24 cellular contexts compared by ENCODE assay signal in genomic region chr12:111046896-111047295, GRCh38. TPM values are rescaled to one million over a fixed set of nuclear protein-coding genes. Genes with fewer than 3 reads are reported as not detected.
"Had no signal": no experiment of that assay in that cellular context is flagged by ENCODE, and none has a peak within 500 bp of the region (broad histone marks: within the 10 kb centered on the region; RNA-seq: fewer than 3 reads in every experiment).

No MANE protein-coding gene starts in this region.

- DNase-seq: activated CD4-positive, alpha-beta memory T cell treated with anti-CD3 and anti-CD28 coated beads for 36 hours; activated CD4-positive, alpha-beta T cell treated with anti-CD3 and anti-CD28 coated beads for 4 hours; activated CD4-positive, CD25-positive, alpha-beta regulatory T cell; activated gamma-delta T cell; activated naive CD4-positive, alpha-beta T cell treated with anti-CD3 and anti-CD28 coated beads, Interleukin-2, amount 50 U/mL, for 16 hours; activated naive CD8-positive, alpha-beta T cell treated with anti-CD3 and anti-CD28 coated beads, Interleukin-2, amount 50 U/mL, for 24 hours; activated T-cell treated with anti-CD3 and anti-CD28 coated beads, Interleukin-2, amount 50 U/mL, for 48 hours; body of pancreas; effector CD4-positive, alpha-beta T cell; foreskin melanocyte; left cardiac atrium; mesenchymal stem cell; mucosa of descending colon; nephron progenitor cell; occipital lobe; stimulated activated CD4-positive, alpha-beta T cell treated with anti-CD3 and anti-CD28 coated beads, Interleukin-4, amount 100 ng/mL, for 1 hour; stimulated activated naive CD4-positive, alpha-beta T cell treated with Interleukin-2 at 50 U/mL for 16 hours; SW 1271; T-helper 17 cell had no signal

- H3K9me3 Mint-ChIP-seq: activated CD4-positive, alpha-beta memory T cell treated with anti-CD3 and anti-CD28 coated beads for 36 hours; activated naive CD8-positive, alpha-beta T cell treated with anti-CD3 and anti-CD28 coated beads, Interleukin-2, amount 50 U/mL, for 24 hours; dendritic cell treated with granulocyte-macrophage colony-stimulating factor and Interleukin-4, amounts not matched to agents 40 ng/mL and 50 ng/mL, for 4 days; nephron progenitor cell had no signal

- H3K36me3 ChIP-seq: upper lobe of left lung had no signal

- H3K4me1 Mint-ChIP-seq: activated naive CD8-positive, alpha-beta T cell treated with anti-CD3 and anti-CD28 coated beads, Interleukin-2, amount 50 U/mL, for 24 hours; nephron progenitor cell had no signal

- H3K4me1 ChIP-seq: body of pancreas, upper lobe of left lung had no signal

- H3K27ac ChIP-seq: body of pancreas, hepatocyte, upper lobe of left lung had no signal

- H3K4me3 ChIP-seq: body of pancreas, hepatocyte, mucosa of descending colon, upper lobe of left lung had no signal

- H3K27ac Mint-ChIP-seq: activated CD4-positive, alpha-beta memory T cell treated with anti-CD3 and anti-CD28 coated beads for 36 hours; activated naive CD8-positive, alpha-beta T cell treated with anti-CD3 and anti-CD28 coated beads, Interleukin-2, amount 50 U/mL, for 24 hours; dendritic cell treated with granulocyte-macrophage colony-stimulating factor and Interleukin-4, amounts not matched to agents 40 ng/mL and 50 ng/mL, for 4 days; nephron progenitor cell; T-helper 17 cell had no signal

- H3K36me3 Mint-ChIP-seq: activated CD4-positive, alpha-beta memory T cell treated with anti-CD3 and anti-CD28 coated beads for 36 hours had no signal

- H3K4me3 Mint-ChIP-seq: activated CD4-positive, alpha-beta memory T cell treated with anti-CD3 and anti-CD28 coated beads for 36 hours; activated naive CD8-positive, alpha-beta T cell treated with anti-CD3 and anti-CD28 coated beads, Interleukin-2, amount 50 U/mL, for 24 hours; dendritic cell treated with granulocyte-macrophage colony-stimulating factor and Interleukin-4, amounts not matched to agents 40 ng/mL and 50 ng/mL, for 4 days; nephron progenitor cell; T-helper 17 cell had no signal

- H3K27me3 Mint-ChIP-seq: activated CD4-positive, alpha-beta memory T cell treated with anti-CD3 and anti-CD28 coated beads for 36 hours; activated naive CD8-positive, alpha-beta T cell treated with anti-CD3 and anti-CD28 coated beads, Interleukin-2, amount 50 U/mL, for 24 hours; T-helper 17 cell had no signal

- H3K27me3 ChIP-seq: body of pancreas, upper lobe of left lung had no signal

- ATAC-seq: activated naive CD8-positive, alpha-beta T cell treated with anti-CD3 and anti-CD28 coated beads, Interleukin-2, amount 50 U/mL, for 24 hours; body of pancreas; left cardiac atrium; mucosa of descending colon; T-helper 17 cell had no signal

- FAIRE-seq: islet of Langerhans had no signal

- H3K9me3 ChIP-seq: body of pancreas, mucosa of descending colon, upper lobe of left lung had no signal

RNA-seq across cellular contexts. Expression of gene CUX2, which starts 12.9 kb away (rescaled TPM):
- total RNA-seq: body of pancreas, chondrocyte, T-helper 17 cell had no signal
